In the genomic region with DNA sequence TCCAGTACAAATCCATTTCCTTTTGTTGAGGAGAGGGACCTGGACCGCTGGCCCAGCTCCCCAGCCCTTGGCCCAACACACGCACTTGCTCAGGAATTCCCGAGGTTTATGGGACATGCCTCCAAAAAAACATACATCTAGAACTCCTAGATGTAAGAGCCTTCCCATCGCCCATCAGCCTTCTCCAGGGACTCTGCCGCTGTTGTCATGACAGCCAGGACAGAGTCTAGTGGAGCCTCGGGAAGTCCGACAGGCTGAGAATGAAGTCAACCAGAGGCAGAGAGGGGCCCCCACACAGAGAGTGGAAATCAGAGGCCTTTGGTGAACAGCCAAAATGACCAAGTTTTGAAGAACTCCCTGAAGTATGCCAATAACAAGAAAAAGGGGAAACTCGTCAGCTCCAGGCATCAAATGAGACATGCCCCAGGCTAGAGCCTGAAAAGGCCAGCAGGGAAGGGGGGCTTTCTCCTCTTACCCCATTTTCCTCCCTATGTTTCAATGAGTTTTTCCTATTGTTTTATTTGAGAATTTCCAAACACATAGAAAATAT, we compare ENCODE assay signal across 1 cellular context.
TF ChIP-seq lines count a peak whose summit lies in the region.

No MANE protein-coding gene starts in this region.

TF ChIP-seq in GM12878, 131 proteins besides CTCF, POLR2A, EP300 and RAD21 (continued from another document):
- TF ChIP-seq, protein P1, sequence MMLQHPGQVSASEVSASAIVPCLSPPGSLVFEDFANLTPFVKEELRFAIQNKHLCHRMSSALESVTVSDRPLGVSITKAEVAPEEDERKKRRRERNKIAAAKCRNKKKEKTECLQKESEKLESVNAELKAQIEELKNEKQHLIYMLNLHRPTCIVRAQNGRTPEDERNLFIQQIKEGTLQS (IDR thresholded peaks at IDR 0.05; ENCODE audit: borderline replicate concordance, extremely low read depth, low read depth, low read length) = no peak
- TF ChIP-seq, protein P2, sequence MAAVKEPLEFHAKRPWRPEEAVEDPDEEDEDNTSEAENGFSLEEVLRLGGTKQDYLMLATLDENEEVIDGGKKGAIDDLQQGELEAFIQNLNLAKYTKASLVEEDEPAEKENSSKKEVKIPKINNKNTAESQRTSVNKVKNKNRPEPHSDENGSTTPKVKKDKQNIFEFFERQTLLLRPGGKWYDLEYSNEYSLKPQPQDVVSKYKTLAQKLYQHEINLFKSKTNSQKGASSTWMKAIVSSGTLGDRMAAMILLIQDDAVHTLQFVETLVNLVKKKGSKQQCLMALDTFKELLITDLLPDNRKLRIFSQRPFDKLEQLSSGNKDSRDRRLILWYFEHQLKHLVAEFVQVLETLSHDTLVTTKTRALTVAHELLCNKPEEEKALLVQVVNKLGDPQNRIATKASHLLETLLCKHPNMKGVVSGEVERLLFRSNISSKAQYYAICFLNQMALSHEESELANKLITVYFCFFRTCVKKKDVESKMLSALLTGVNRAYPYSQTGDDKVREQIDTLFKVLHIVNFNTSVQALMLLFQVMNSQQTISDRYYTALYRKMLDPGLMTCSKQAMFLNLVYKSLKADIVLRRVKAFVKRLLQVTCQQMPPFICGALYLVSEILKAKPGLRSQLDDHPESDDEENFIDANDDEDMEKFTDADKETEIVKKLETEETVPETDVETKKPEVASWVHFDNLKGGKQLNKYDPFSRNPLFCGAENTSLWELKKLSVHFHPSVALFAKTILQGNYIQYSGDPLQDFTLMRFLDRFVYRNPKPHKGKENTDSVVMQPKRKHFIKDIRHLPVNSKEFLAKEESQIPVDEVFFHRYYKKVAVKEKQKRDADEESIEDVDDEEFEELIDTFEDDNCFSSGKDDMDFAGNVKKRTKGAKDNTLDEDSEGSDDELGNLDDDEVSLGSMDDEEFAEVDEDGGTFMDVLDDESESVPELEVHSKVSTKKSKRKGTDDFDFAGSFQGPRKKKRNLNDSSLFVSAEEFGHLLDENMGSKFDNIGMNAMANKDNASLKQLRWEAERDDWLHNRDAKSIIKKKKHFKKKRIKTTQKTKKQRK (IDR thresholded peaks at IDR 0.05; ENCODE audit: low read depth, low read length) = no peak
- TF ChIP-seq, protein P3, sequence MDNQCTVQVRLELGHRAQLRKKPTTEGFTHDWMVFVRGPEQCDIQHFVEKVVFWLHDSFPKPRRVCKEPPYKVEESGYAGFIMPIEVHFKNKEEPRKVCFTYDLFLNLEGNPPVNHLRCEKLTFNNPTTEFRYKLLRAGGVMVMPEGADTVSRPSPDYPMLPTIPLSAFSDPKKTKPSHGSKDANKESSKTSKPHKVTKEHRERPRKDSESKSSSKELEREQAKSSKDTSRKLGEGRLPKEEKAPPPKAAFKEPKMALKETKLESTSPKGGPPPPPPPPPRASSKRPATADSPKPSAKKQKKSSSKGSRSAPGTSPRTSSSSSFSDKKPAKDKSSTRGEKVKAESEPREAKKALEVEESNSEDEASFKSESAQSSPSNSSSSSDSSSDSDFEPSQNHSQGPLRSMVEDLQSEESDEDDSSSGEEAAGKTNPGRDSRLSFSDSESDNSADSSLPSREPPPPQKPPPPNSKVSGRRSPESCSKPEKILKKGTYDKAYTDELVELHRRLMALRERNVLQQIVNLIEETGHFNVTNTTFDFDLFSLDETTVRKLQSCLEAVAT (IDR thresholded peaks at IDR 0.05) = no peak
- no peak for TF ChIP-seq NFYA (IDR thresholded peaks at IDR 0.05; ENCODE audit: borderline replicate concordance, low read depth, low read length)
- TF ChIP-seq NR2F1 (conservative IDR thresholded peaks at IDR 0.05) = no peak
- no peak for TF ChIP-seq ZNF274 (IDR thresholded peaks at IDR 0.05; ENCODE audit: insufficient read depth, insufficient read length)
- no peak for TF ChIP-seq MTA2 (IDR thresholded peaks at IDR 0.05; ENCODE audit: low read depth)
- TF ChIP-seq, protein P4, sequence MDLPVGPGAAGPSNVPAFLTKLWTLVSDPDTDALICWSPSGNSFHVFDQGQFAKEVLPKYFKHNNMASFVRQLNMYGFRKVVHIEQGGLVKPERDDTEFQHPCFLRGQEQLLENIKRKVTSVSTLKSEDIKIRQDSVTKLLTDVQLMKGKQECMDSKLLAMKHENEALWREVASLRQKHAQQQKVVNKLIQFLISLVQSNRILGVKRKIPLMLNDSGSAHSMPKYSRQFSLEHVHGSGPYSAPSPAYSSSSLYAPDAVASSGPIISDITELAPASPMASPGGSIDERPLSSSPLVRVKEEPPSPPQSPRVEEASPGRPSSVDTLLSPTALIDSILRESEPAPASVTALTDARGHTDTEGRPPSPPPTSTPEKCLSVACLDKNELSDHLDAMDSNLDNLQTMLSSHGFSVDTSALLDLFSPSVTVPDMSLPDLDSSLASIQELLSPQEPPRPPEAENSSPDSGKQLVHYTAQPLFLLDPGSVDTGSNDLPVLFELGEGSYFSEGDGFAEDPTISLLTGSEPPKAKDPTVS (IDR thresholded peaks at IDR 0.05; ENCODE audit: low read depth, low read length) = no peak
- TF ChIP-seq, protein P5, sequence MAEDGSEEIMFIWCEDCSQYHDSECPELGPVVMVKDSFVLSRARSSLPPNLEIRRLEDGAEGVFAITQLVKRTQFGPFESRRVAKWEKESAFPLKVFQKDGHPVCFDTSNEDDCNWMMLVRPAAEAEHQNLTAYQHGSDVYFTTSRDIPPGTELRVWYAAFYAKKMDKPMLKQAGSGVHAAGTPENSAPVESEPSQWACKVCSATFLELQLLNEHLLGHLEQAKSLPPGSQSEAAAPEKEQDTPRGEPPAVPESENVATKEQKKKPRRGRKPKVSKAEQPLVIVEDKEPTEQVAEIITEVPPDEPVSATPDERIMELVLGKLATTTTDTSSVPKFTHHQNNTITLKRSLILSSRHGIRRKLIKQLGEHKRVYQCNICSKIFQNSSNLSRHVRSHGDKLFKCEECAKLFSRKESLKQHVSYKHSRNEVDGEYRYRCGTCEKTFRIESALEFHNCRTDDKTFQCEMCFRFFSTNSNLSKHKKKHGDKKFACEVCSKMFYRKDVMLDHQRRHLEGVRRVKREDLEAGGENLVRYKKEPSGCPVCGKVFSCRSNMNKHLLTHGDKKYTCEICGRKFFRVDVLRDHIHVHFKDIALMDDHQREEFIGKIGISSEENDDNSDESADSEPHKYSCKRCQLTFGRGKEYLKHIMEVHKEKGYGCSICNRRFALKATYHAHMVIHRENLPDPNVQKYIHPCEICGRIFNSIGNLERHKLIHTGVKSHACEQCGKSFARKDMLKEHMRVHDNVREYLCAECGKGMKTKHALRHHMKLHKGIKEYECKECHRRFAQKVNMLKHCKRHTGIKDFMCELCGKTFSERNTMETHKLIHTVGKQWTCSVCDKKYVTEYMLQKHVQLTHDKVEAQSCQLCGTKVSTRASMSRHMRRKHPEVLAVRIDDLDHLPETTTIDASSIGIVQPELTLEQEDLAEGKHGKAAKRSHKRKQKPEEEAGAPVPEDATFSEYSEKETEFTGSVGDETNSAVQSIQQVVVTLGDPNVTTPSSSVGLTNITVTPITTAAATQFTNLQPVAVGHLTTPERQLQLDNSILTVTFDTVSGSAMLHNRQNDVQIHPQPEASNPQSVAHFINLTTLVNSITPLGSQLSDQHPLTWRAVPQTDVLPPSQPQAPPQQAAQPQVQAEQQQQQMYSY (CRISPR knock-in tag; IDR thresholded peaks at IDR 0.05) = no peak
- TF ChIP-seq, protein P6, sequence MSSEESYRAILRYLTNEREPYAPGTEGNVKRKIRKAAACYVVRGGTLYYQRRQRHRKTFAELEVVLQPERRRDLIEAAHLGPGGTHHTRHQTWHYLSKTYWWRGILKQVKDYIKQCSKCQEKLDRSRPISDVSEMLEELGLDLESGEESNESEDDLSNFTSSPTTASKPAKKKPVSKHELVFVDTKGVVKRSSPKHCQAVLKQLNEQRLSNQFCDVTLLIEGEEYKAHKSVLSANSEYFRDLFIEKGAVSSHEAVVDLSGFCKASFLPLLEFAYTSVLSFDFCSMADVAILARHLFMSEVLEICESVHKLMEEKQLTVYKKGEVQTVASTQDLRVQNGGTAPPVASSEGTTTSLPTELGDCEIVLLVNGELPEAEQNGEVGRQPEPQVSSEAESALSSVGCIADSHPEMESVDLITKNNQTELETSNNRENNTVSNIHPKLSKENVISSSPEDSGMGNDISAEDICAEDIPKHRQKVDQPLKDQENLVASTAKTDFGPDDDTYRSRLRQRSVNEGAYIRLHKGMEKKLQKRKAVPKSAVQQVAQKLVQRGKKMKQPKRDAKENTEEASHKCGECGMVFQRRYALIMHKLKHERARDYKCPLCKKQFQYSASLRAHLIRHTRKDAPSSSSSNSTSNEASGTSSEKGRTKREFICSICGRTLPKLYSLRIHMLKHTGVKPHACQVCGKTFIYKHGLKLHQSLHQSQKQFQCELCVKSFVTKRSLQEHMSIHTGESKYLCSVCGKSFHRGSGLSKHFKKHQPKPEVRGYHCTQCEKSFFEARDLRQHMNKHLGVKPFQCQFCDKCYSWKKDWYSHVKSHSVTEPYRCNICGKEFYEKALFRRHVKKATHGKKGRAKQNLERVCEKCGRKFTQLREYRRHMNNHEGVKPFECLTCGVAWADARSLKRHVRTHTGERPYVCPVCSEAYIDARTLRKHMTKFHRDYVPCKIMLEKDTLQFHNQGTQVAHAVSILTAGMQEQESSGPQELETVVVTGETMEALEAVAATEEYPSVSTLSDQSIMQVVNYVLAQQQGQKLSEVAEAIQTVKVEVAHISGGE (CRISPR knock-in tag; IDR thresholded peaks at IDR 0.05) = no peak
- TF ChIP-seq EGR1 (IDR thresholded peaks at IDR 0.05; ENCODE audit: borderline replicate concordance in 1 of 2, low read depth in 2 of 2, low read length in 2 of 2) = no peak
- no peak for TF ChIP-seq BCL11A (IDR thresholded peaks at IDR 0.05; ENCODE audit: low read depth, low read length)
- TF ChIP-seq SREBF2 (IDR thresholded peaks at IDR 0.05; ENCODE audit: low read length) = no peak
- no peak for TF ChIP-seq ZNF217 (IDR thresholded peaks at IDR 0.05)
- no peak for TF ChIP-seq NR2C1 (IDR thresholded peaks at IDR 0.05)
- TF ChIP-seq, protein P7, sequence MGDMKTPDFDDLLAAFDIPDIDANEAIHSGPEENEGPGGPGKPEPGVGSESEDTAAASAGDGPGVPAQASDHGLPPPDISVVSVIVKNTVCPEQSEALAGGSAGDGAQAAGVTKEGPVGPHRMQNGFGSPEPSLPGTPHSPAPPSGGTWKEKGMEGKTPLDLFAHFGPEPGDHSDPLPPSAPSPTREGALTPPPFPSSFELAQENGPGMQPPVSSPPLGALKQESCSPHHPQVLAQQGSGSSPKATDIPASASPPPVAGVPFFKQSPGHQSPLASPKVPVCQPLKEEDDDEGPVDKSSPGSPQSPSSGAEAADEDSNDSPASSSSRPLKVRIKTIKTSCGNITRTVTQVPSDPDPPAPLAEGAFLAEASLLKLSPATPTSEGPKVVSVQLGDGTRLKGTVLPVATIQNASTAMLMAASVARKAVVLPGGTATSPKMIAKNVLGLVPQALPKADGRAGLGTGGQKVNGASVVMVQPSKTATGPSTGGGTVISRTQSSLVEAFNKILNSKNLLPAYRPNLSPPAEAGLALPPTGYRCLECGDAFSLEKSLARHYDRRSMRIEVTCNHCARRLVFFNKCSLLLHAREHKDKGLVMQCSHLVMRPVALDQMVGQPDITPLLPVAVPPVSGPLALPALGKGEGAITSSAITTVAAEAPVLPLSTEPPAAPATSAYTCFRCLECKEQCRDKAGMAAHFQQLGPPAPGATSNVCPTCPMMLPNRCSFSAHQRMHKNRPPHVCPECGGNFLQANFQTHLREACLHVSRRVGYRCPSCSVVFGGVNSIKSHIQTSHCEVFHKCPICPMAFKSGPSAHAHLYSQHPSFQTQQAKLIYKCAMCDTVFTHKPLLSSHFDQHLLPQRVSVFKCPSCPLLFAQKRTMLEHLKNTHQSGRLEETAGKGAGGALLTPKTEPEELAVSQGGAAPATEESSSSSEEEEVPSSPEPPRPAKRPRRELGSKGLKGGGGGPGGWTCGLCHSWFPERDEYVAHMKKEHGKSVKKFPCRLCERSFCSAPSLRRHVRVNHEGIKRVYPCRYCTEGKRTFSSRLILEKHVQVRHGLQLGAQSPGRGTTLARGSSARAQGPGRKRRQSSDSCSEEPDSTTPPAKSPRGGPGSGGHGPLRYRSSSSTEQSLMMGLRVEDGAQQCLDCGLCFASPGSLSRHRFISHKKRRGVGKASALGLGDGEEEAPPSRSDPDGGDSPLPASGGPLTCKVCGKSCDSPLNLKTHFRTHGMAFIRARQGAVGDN (IDR thresholded peaks at IDR 0.05) = no peak
- no peak for TF ChIP-seq WRNIP1 (IDR thresholded peaks at IDR 0.05; ENCODE audit: borderline replicate concordance, low read depth, low read length)
- TF ChIP-seq KDM1A (IDR thresholded peaks at IDR 0.05; ENCODE audit: borderline replicate concordance) = no peak
